Comparison of ENCODE assay signal across 8 cellular contexts in genomic region chr1:1471389-1472045, GRCh38. TPM values are rescaled to one million over a fixed set of nuclear protein-coding genes. Genes with fewer than 3 reads are reported as not detected.
DNase-seq lines count a peak whose midpoint lies in the region; ATAC-seq and TF ChIP-seq lines count a peak whose summit lies in the region.

ATAD3B (plus strand) TSS chr1:1471765; CDS start chr1:1471885, 120 bp downstream.

- H3K36me3 Mint-ChIP-seq in activated T-helper 2 cell treated with anti-CD3 and anti-CD28 coated beads, Interferon-gamma antibody, Interleukin-2, Interleukin-4, amounts not matched to agents 10 μg/mL and 5 μg/mL and 100 μg/mL, durations not matched to agents 14 hours and 24 hours and 36 hours (ENCODE audit: low read depth) = peaks cover 8% of the 10 kb centered on the region
- peaks cover 0 to 1% (median 0%) of the 10 kb centered on the region in 3 donors for H3K36me3 Mint-ChIP-seq in naive thymus-derived CD8-positive, alpha-beta T cell
- peaks cover 4% of the 10 kb centered on the region in 2 donors for H3K36me3 Mint-ChIP-seq in stimulated activated naive B cell treated with anti-CD40 and anti-IgM and Interleukin-4, amounts not matched to agents 10 μg/mL and 1 μg/mL and 100 μg/mL, for 72 hours

- H3K4me3 ChIP-seq in LNCaP clone FGC (ENCODE audit: low read depth, low read length) (peak within 1 kb of the TSS; percentile 61), RWPE2 (ENCODE audit: severe bottlenecking) (peak within 1 kb of the TSS; percentile 78), fibroblast of mammary gland (ENCODE audit: control insufficient read depth, low read depth, low read length) (peak within 1 kb of the TSS; percentile 84)

- peaks cover 14% of the 10 kb centered on the region for H3K36me3 ChIP-seq in RWPE2 (ENCODE audit: low read depth)

- peak within 1 kb of the TSS; percentile 92 for H3K4me3 Mint-ChIP-seq in activated T-helper 2 cell treated with anti-CD3 and anti-CD28 coated beads, Interferon-gamma antibody, Interleukin-2, Interleukin-4, amounts not matched to agents 10 μg/mL and 5 μg/mL and 100 μg/mL, durations not matched to agents 14 hours and 24 hours and 36 hours (ENCODE audit: low read depth)
- H3K4me3 Mint-ChIP-seq in naive thymus-derived CD8-positive, alpha-beta T cell = peak within 1 kb of the TSS; percentile 81 to 97 (median 92)
- peak within 1 kb of the TSS; percentile 90 to 96 for H3K4me3 Mint-ChIP-seq in stimulated activated naive B cell treated with anti-CD40 and anti-IgM and Interleukin-4, amounts not matched to agents 10 μg/mL and 1 μg/mL and 100 μg/mL, for 72 hours

- peak; percentile 90 for DNase-seq in EH (ENCODE audit: low read depth)
- DNase-seq in GOT3 (lab: John Stamatoyannopoulos, UW) = peak; percentile 69
- DNase-seq in LNCaP clone FGC (ENCODE audit: low read depth) = peak; percentile 64
- DNase-seq in RWPE2 (ENCODE audit: low spot score) = peak; percentile 93
- DNase-seq in activated T-helper 2 cell treated with anti-CD3 and anti-CD28 coated beads, Interferon-gamma antibody, Interleukin-2, Interleukin-4, amounts not matched to agents 10 μg/mL and 5 μg/mL and 100 μg/mL, durations not matched to agents 14 hours and 24 hours and 36 hours (ENCODE audit: low spot score) = peak; percentile 93
- peak; percentile 87 for DNase-seq in fibroblast of mammary gland (ENCODE audit: low read depth)
- peak; percentile 81 to 95 (median 89) for DNase-seq in naive thymus-derived CD8-positive, alpha-beta T cell
- peak; percentile 90 for DNase-seq in stimulated activated naive B cell treated with anti-CD40 and anti-IgM and Interleukin-4, amounts not matched to agents 10 μg/mL and 1 μg/mL and 100 μg/mL, for 72 hours

- no peaks in the 10 kb centered on the region for H3K27me3 ChIP-seq in RWPE2 (ENCODE audit: insufficient read depth, poor library complexity, severe bottlenecking)

- no peaks in the 10 kb centered on the region for H3K9me3 Mint-ChIP-seq in activated T-helper 2 cell treated with anti-CD3 and anti-CD28 coated beads, Interferon-gamma antibody, Interleukin-2, Interleukin-4, amounts not matched to agents 10 μg/mL and 5 μg/mL and 100 μg/mL, durations not matched to agents 14 hours and 24 hours and 36 hours
- H3K9me3 Mint-ChIP-seq in naive thymus-derived CD8-positive, alpha-beta T cell = no peaks in the 10 kb centered on the region
- no peaks in the 10 kb centered on the region for H3K9me3 Mint-ChIP-seq in stimulated activated naive B cell treated with anti-CD40 and anti-IgM and Interleukin-4, amounts not matched to agents 10 μg/mL and 1 μg/mL and 100 μg/mL, for 72 hours

- POLR2A ChIA-PET in naive thymus-derived CD8-positive, alpha-beta T cell (lab: Charles Lee) = no interaction called here

- TF ChIP-seq CTCF in LNCaP clone FGC (IDR thresholded peaks at IDR 0.05; ENCODE audit: control insufficient read depth, extremely low read depth, insufficient read depth) (no peak), RWPE2 (IDR thresholded peaks at IDR 0.05; ENCODE audit: poor library complexity, severe bottlenecking) (no peak), fibroblast of mammary gland (conservative IDR thresholded peaks at IDR 0.05; ENCODE audit: control insufficient read depth, insufficient read depth, low read depth, low read length) (no peak)

- peak within 1 kb of the TSS; percentile 76 for H3K27ac Mint-ChIP-seq in activated T-helper 2 cell treated with anti-CD3 and anti-CD28 coated beads, Interferon-gamma antibody, Interleukin-2, Interleukin-4, amounts not matched to agents 10 μg/mL and 5 μg/mL and 100 μg/mL, durations not matched to agents 14 hours and 24 hours and 36 hours
- H3K27ac Mint-ChIP-seq in naive thymus-derived CD8-positive, alpha-beta T cell = peak within 1 kb of the TSS; percentile 81 to 98 (median 92)
- peak within 1 kb of the TSS; percentile 91 for H3K27ac Mint-ChIP-seq in stimulated activated naive B cell treated with anti-CD40 and anti-IgM and Interleukin-4, amounts not matched to agents 10 μg/mL and 1 μg/mL and 100 μg/mL, for 72 hours

- no peaks in the 10 kb centered on the region for H3K4me1 ChIP-seq in RWPE2 (ENCODE audit: insufficient read depth, poor library complexity, severe bottlenecking)

- intact Hi-C loops in activated T-helper 2 cell treated with anti-CD3 and anti-CD28 coated beads, Interferon-gamma antibody, Interleukin-2, Interleukin-4, amounts not matched to agents 10 μg/mL and 5 μg/mL and 100 μg/mL, durations not matched to agents 14 hours and 24 hours and 36 hours (cut with micrococcal nuclease) = loop anchor here (1.0 to 2.0 kb wide), 2 partner anchors 40 to 65 kb away; partner anchors contain the start of gene MRPL20

- H3K9me3 ChIP-seq in RWPE2 (ENCODE audit: severe bottlenecking) = no peaks in the 10 kb centered on the region

- H3K4me1 Mint-ChIP-seq in activated T-helper 2 cell treated with anti-CD3 and anti-CD28 coated beads, Interferon-gamma antibody, Interleukin-2, Interleukin-4, amounts not matched to agents 10 μg/mL and 5 μg/mL and 100 μg/mL, durations not matched to agents 14 hours and 24 hours and 36 hours (ENCODE audit: low read depth) = peaks cover 12% of the 10 kb centered on the region
- H3K4me1 Mint-ChIP-seq in naive thymus-derived CD8-positive, alpha-beta T cell = peaks cover 10 to 34% (median 30%) of the 10 kb centered on the region in 4 donors
- peaks cover 12 to 30% of the 10 kb centered on the region in 2 donors for H3K4me1 Mint-ChIP-seq in stimulated activated naive B cell treated with anti-CD40 and anti-IgM and Interleukin-4, amounts not matched to agents 10 μg/mL and 1 μg/mL and 100 μg/mL, for 72 hours

- peak within 1 kb of the TSS; percentile 80 for H3K27ac ChIP-seq in RWPE2 (ENCODE audit: poor library complexity, severe bottlenecking)

- ATAC-seq in RWPE2 (ENCODE audit: low read depth) = peak; percentile 86
- ATAC-seq in naive thymus-derived CD8-positive, alpha-beta T cell = peak; percentile 93 to 94
- peak; percentile 96 to 97 for ATAC-seq in stimulated activated naive B cell treated with anti-CD40 and anti-IgM and Interleukin-4, amounts not matched to agents 10 μg/mL and 1 μg/mL and 100 μg/mL, for 72 hours (replicated peaks)

- no peaks in the 10 kb centered on the region for H3K27me3 Mint-ChIP-seq in activated T-helper 2 cell treated with anti-CD3 and anti-CD28 coated beads, Interferon-gamma antibody, Interleukin-2, Interleukin-4, amounts not matched to agents 10 μg/mL and 5 μg/mL and 100 μg/mL, durations not matched to agents 14 hours and 24 hours and 36 hours (ENCODE audit: low read depth)
- peaks cover 0 to under 1% (median 0%) of the 10 kb centered on the region in 5 donors for H3K27me3 Mint-ChIP-seq in naive thymus-derived CD8-positive, alpha-beta T cell
- no peaks in the 10 kb centered on the region for H3K27me3 Mint-ChIP-seq in stimulated activated naive B cell treated with anti-CD40 and anti-IgM and Interleukin-4, amounts not matched to agents 10 μg/mL and 1 μg/mL and 100 μg/mL, for 72 hours

RNA-seq across cellular contexts. Expression of gene ATAD3B, which starts in this region (rescaled TPM):
- 68.0 and 70.9 TPM in 2 replicates for total RNA-seq in activated T-helper 2 cell treated with anti-CD3 and anti-CD28 coated beads, Interferon-gamma antibody, Interleukin-2, Interleukin-4, amounts not matched to agents 10 μg/mL and 5 μg/mL and 100 μg/mL, durations not matched to agents 14 hours and 24 hours and 36 hours
- total RNA-seq in naive thymus-derived CD8-positive, alpha-beta T cell = 10 to 100 TPM; 47.3 to 50.9 TPM
- 1 to 10 TPM; 2.4 to 5.6 (median 2.6) TPM for polyA plus RNA-seq in naive thymus-derived CD8-positive, alpha-beta T cell

Comparison
In these comparisons a context has a peak if more than half of its experiments do, and no peak if none do; other contexts are left out.
1. Peak in every context shown above with its lines: DNase-seq, ATAC-seq, H3K4me3 ChIP-seq and H3K27ac ChIP-seq.